In the genomic region with DNA sequence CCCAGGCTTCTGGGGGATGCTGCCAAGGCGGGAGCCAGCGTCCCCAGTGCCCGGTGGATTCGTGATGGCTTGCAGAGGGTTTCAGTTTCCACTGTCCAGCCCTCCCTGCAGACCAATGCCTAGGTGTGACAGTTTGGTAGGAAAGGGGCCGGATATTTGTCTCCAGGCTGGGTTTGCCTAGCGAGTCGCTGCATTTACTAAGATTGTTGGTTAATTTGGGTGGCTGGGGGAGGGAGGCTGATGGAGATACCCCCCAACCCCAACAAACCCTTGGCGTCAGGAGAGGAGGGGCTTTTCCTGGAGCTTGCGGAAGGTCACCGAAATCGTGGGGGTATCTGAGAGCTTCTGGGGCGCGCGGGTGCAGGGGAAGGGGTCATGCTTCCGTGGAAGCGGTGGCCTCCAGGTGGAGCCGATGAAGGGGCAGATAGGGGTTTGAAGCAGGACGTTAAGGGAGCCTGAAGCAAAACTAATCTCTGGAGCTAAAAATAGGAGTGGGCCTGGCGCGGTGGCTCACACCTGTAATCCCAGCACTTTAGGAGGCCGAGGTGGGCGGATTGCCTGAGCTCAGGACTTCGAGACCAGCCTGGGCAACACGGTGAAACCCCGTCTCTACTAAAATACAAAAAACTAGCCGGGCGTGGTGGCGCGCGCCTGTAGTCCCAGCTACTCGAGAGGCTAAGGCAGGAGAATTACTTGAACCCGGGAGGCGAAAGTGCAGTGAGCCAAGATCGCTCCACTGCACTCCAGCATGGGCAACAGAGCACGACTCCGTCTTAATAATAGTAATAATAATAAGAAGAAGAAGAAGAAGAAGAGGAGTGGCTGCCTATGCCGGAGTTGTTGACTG, we compare ENCODE assay signal across 8 cellular contexts. TPM values are rescaled to one million over a fixed set of nuclear protein-coding genes. Genes with fewer than 3 reads are reported as not detected.
DNase-seq lines count a peak whose midpoint lies in the region; ATAC-seq and TF ChIP-seq lines count a peak whose summit lies in the region.

No MANE protein-coding gene starts in this region.

- H3K4me1 ChIP-seq in heart left ventricle (peaks cover 6 to 44% (median 33%) of the 10 kb centered on the region in 12 donors), aorta (ENCODE audit: control insufficient read depth in 1 of 2, insufficient read depth in 2 of 2, low read length in 2 of 2) (no peaks in the 10 kb centered on the region)

- intact Hi-C loops in heart left ventricle (cut with DNase I) (loop anchor here in 1 of 10 donors (10.0 kb wide), 1 partner anchor 54 kb away; no protein-coding TSS in a partner anchor), cardiac septum (cut with DNase I) (loop anchor here (5.0 kb wide), 1 partner anchor 36 kb away; no protein-coding TSS in a partner anchor), aorta (cut with DNase I) (no loop called here)

- ATAC-seq in heart left ventricle (peak in 2 of 4 donors; percentile 9 to 13), aorta (ENCODE audit: low FRiP score) (peak; percentile 1), HG02763 (IDR thresholded peaks at IDR 0.05; ENCODE audit: unreplicated experiment) (no peak)

- H3K4me3 ChIP-seq in heart left ventricle (peak overlapping the region; percentile 42 to 100 (median 80)), aorta (ENCODE audit: low read length in 2 of 2) (peak overlapping the region; percentile 30 to 53)

- H3K27me3 ChIP-seq in heart left ventricle (no peaks in the 10 kb centered on the region), aorta (ENCODE audit: control insufficient read depth in 1 of 2, insufficient read depth in 2 of 2, low read length in 1 of 2) (no peaks in the 10 kb centered on the region)

- TF ChIP-seq CTCF in heart left ventricle (IDR thresholded peaks at IDR 0.05) = no peak

- peaks cover 0 to 4% (median 0%) of the 10 kb centered on the region in 9 donors for H3K36me3 ChIP-seq in heart left ventricle
- H3K36me3 ChIP-seq in aorta (ENCODE audit: control insufficient read depth in 1 of 2, insufficient read depth in 2 of 2, low read length in 1 of 2) = no peaks in the 10 kb centered on the region

- DNase-seq in heart left ventricle = no peak
- DNase-seq in cardiac septum (ENCODE audit: low spot score) = no peak
- peak; percentile 32 for DNase-seq in cerebellum (ENCODE audit: low spot score)
- DNase-seq in mesenteric fat pad (ENCODE audit: low spot score) = peak; percentile 82
- no peak for DNase-seq in aorta
- DNase-seq in GDM1 (lab: John Stamatoyannopoulos, UW) = no peak
- DNase-seq in erythroblast (lab: John Stamatoyannopoulos, UW) = no peak

- H3K9me3 ChIP-seq in heart left ventricle (no peaks in the 10 kb centered on the region), aorta (ENCODE audit: control insufficient read depth, low read length) (no peaks in the 10 kb centered on the region)

- no peak for TF ChIP-seq POLR2A in heart left ventricle (IDR thresholded peaks at IDR 0.05)
- TF ChIP-seq POLR2A in erythroblast (IDR thresholded peaks at IDR 0.05; ENCODE audit: low read length) = no peak

- 43 to 57% (median 50%) methylated on average over 32 to 37 of the region's 37 CpGs for WGBS in heart left ventricle, 4 donors
- WGBS in aorta, 2 donors = 48 to 49% methylated on average over 37 of the region's 37 CpGs

- H3K27ac ChIP-seq in heart left ventricle = peak overlapping the region in 11 of 12 donors; percentile 66 to 92 (median 83)
- H3K27ac ChIP-seq in aorta (ENCODE audit: low read depth in 1 of 2, low read length in 2 of 2) = no peak overlapping the region

RNA-seq across cellular contexts. Expression of a gene that starts 1.1 kb away (rescaled TPM):
- total RNA-seq in heart left ventricle = 100 to 1,000 TPM in 1 of 9 donors, 10 to 100 TPM in 8; 58.9 to 124 (median 68.9) TPM
- polyA plus RNA-seq in heart left ventricle = 10 to 100 TPM; 31.1 to 72.4 TPM
- 81.8 TPM for total RNA-seq in cardiac septum
- total RNA-seq in cerebellum = 102 TPM
- 99.6 TPM for total RNA-seq in mesenteric fat pad
- total RNA-seq in aorta = 100 to 1,000 TPM in 1 of 2 donors, 10 to 100 TPM in 1; 95.8 to 101 TPM
- polyA plus RNA-seq in aorta = 10 to 100 TPM; 18.4 to 31.9 TPM

RNA-seq across cellular contexts. Expression of a gene that starts 25.6 kb away (rescaled TPM):
- not detected for total RNA-seq in heart left ventricle
- under 1 TPM in 1 of 2 donors, not detected in 1; 0.19 TPM for polyA plus RNA-seq in heart left ventricle
- not detected for total RNA-seq in cardiac septum
- not detected for total RNA-seq in cerebellum
- 3.1 TPM for total RNA-seq in mesenteric fat pad
- total RNA-seq in aorta = not detected
- not detected for polyA plus RNA-seq in aorta

RNA-seq across cellular contexts. Expression of a gene that starts 36.1 kb away (rescaled TPM):
- total RNA-seq in heart left ventricle (1 to 10 TPM in 1 of 9 donors, under 1 TPM in 3, not detected in 5; 0.21 to 3.2 (median 0.48) TPM), cardiac septum (0.46 TPM), cerebellum (0.36 TPM), mesenteric fat pad (2.0 TPM), aorta (1 to 10 TPM in 1 of 2 donors, under 1 TPM in 1; 0.68 to 4.8 TPM)
- polyA plus RNA-seq in heart left ventricle (under 1 TPM; 0.37 to 0.53 TPM), aorta (1 to 10 TPM in 1 of 2 donors, not detected in 1; 7.4 TPM)

Comparison
In these comparisons a context has a peak if more than half of its experiments do, and no peak if none do; other contexts are left out.
1. DNase-seq: peak in cerebellum (single experiment) and mesenteric fat pad (single experiment); none in heart left ventricle (0 of 5), cardiac septum (single experiment), aorta (0 of 2), GDM1 (single experiment) and erythroblast (0 of 2).
2. H3K27ac ChIP-seq: peak in heart left ventricle (11 of 12); none in aorta (0 of 2).